In the genomic region with DNA sequence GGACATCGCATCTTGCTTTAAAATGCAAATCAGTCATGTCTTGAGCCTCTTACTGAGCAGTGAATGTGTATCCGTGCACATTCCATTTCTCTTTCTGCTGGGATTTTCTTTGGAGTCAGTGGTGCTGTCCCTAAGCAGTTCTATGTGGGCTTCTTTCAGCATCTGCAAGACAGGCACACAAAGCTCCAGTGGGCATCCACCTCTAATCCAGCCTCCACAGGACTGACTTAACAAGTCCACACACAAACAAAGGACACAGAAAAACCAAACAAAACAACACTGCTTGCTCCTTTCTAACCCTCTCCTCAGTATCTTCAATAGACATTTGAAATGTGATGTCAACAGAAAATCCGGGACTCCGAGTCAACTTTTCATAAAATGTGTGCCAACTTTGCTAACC, we compare ENCODE assay signal across 27 cellular contexts. TPM values are rescaled to one million over a fixed set of nuclear protein-coding genes. Genes with fewer than 3 reads are reported as not detected.
"Had no signal": no experiment of that assay in that cellular context is flagged by ENCODE, and none has a peak within 500 bp of the region (broad histone marks: within the 10 kb centered on the region; RNA-seq: fewer than 3 reads in every experiment).

No MANE protein-coding gene starts in this region.

- H3K27me3 Mint-ChIP-seq: activated CD4-positive, alpha-beta T cell treated with anti-CD3 and anti-CD28 coated beads for 36 hours had no signal

- H3K4me3 Mint-ChIP-seq: activated B cell treated with CpG ODN at 0.5 μM for 24 hours; activated CD4-positive, alpha-beta T cell treated with anti-CD3 and anti-CD28 coated beads for 36 hours; activated CD8-positive, alpha-beta memory T cell treated with anti-CD3 and anti-CD28 coated beads, Interleukin-2, amount 10 ng/mL, durations not matched to agents 7 days and 5 days; activated CD8-positive, alpha-beta T cell treated with anti-CD3 and anti-CD28 coated beads, Interleukin-2, amount 10 ng/mL, durations not matched to agents 7 days and 5 days; mesothelial cell of epicardium; naive B cell; nephron progenitor cell; T-helper 2 cell treated with Interferon-gamma antibody and Interleukin-4, amounts not matched to agents 5 μg/mL and 100 μg/mL, for 36 hours had no signal

- H3K4me1 Mint-ChIP-seq: activated B cell treated with CpG ODN at 0.5 μM for 24 hours; activated CD8-positive, alpha-beta memory T cell treated with anti-CD3 and anti-CD28 coated beads, Interleukin-2, amount 10 ng/mL, durations not matched to agents 7 days and 5 days; mesothelial cell of epicardium; naive B cell; nephron progenitor cell had no signal

- H3K27ac ChIP-seq: body of pancreas, cardiac muscle cell, gastrocnemius medialis, parathyroid adenoma, tibial artery, upper lobe of right lung had no signal

- H3K27me3 ChIP-seq: body of pancreas, cardiac muscle cell, gastrocnemius medialis, tibial artery, upper lobe of right lung had no signal

- H3K27ac Mint-ChIP-seq: activated B cell treated with CpG ODN at 0.5 μM for 24 hours; activated CD4-positive, alpha-beta T cell treated with anti-CD3 and anti-CD28 coated beads for 36 hours; activated CD8-positive, alpha-beta memory T cell treated with anti-CD3 and anti-CD28 coated beads, Interleukin-2, amount 10 ng/mL, durations not matched to agents 7 days and 5 days; activated CD8-positive, alpha-beta T cell treated with anti-CD3 and anti-CD28 coated beads, Interleukin-2, amount 10 ng/mL, durations not matched to agents 7 days and 5 days; activated naive CD4-positive, alpha-beta T cell treated with anti-CD3 and anti-CD28 coated beads, Interleukin-2, amount 50 U/mL, for 72 hours; mesothelial cell of epicardium; naive B cell; nephron progenitor cell; T-helper 2 cell treated with Interferon-gamma antibody and Interleukin-4, amounts not matched to agents 5 μg/mL and 100 μg/mL, for 36 hours had no signal

- H3K36me3 Mint-ChIP-seq: activated CD8-positive, alpha-beta memory T cell treated with anti-CD3 and anti-CD28 coated beads, Interleukin-2, amount 10 ng/mL, durations not matched to agents 7 days and 5 days; activated naive CD4-positive, alpha-beta T cell treated with anti-CD3 and anti-CD28 coated beads, Interleukin-2, amount 50 U/mL, for 72 hours; mesothelial cell of epicardium; naive B cell had no signal

- H3K36me3 ChIP-seq: cardiac muscle cell, gastrocnemius medialis, tibial artery, upper lobe of right lung had no signal

- H3K9me3 ChIP-seq: body of pancreas, gastrocnemius medialis, tibial artery, upper lobe of right lung had no signal

- H3K9ac ChIP-seq: parathyroid adenoma had no signal

- DNase-seq: activated B cell treated with CpG ODN at 0.5 μM for 24 hours; activated CD4-positive, alpha-beta T cell treated with anti-CD3 and anti-CD28 coated beads for 36 hours; activated CD8-positive, alpha-beta memory T cell treated with anti-CD3 and anti-CD28 coated beads, Interleukin-2, amount 10 ng/mL, durations not matched to agents 7 days and 5 days; activated CD8-positive, alpha-beta T cell treated with anti-CD3 and anti-CD28 coated beads, Interleukin-2, amount 10 ng/mL, durations not matched to agents 7 days and 5 days; activated naive CD4-positive, alpha-beta T cell; activated T-cell treated with anti-CD3 and anti-CD28 coated beads, Interleukin-2, amount 50 U/mL, for 48 hours; body of pancreas; dermis blood vessel endothelial cell; effector CD8-positive, alpha-beta T cell; gastrocnemius medialis; left colon; mammary epithelial cell; naive B cell; nephron progenitor cell; right cardiac atrium; stimulated activated CD4-positive, alpha-beta T cell treated with anti-CD3 and anti-CD28 coated beads, Interleukin-4, amount 100 ng/mL, for 1 hour; stimulated activated naive CD8-positive, alpha-beta T cell treated with anti-CD3 and anti-CD28 coated beads, Interleukin-15, Interleukin-2, amounts not matched to agents 100 U/mL and 50 U/mL, for 24 hours; T-helper 1 cell; tibial artery; upper lobe of right lung had no signal

- H3K9me3 Mint-ChIP-seq: activated B cell treated with CpG ODN at 0.5 μM for 24 hours; activated naive CD4-positive, alpha-beta T cell treated with anti-CD3 and anti-CD28 coated beads, Interleukin-2, amount 50 U/mL, for 72 hours; mesothelial cell of epicardium; naive B cell; nephron progenitor cell; T-helper 2 cell treated with Interferon-gamma antibody and Interleukin-4, amounts not matched to agents 5 μg/mL and 100 μg/mL, for 36 hours had no signal

- H2AFZ ChIP-seq: parathyroid adenoma had no signal

- H3K79me2 ChIP-seq: parathyroid adenoma had no signal

- H3K4me1 ChIP-seq: body of pancreas, gastrocnemius medialis, parathyroid adenoma, tibial artery, upper lobe of right lung had no signal

- H3K4me3 ChIP-seq: body of pancreas, cardiac muscle cell, gastrocnemius medialis, tibial artery, upper lobe of right lung had no signal

- ATAC-seq: activated CD4-positive, alpha-beta T cell treated with anti-CD3 and anti-CD28 coated beads for 36 hours; activated CD8-positive, alpha-beta memory T cell treated with anti-CD3 and anti-CD28 coated beads, Interleukin-2, amount 10 ng/mL, durations not matched to agents 7 days and 5 days; activated CD8-positive, alpha-beta T cell treated with anti-CD3 and anti-CD28 coated beads, Interleukin-2, amount 10 ng/mL, durations not matched to agents 7 days and 5 days; activated naive CD4-positive, alpha-beta T cell treated with anti-CD3 and anti-CD28 coated beads, Interleukin-2, amount 50 U/mL, for 72 hours; body of pancreas; gastrocnemius medialis; left colon; right cardiac atrium; stimulated activated naive CD8-positive, alpha-beta T cell treated with anti-CD3 and anti-CD28 coated beads, Interleukin-15, Interleukin-2, amounts not matched to agents 100 U/mL and 50 U/mL, for 24 hours; upper lobe of right lung had no signal

RNA-seq across cellular contexts. Expression of a gene that starts 20.4 kb away (rescaled TPM):
- total RNA-seq: activated B cell treated with CpG ODN at 0.5 μM for 24 hours; activated CD4-positive, alpha-beta T cell treated with anti-CD3 and anti-CD28 coated beads for 36 hours; activated CD8-positive, alpha-beta memory T cell treated with anti-CD3 and anti-CD28 coated beads, Interleukin-2, amount 10 ng/mL, durations not matched to agents 7 days and 5 days; activated CD8-positive, alpha-beta T cell treated with anti-CD3 and anti-CD28 coated beads, Interleukin-2, amount 10 ng/mL, durations not matched to agents 7 days and 5 days; activated naive CD4-positive, alpha-beta T cell treated with anti-CD3 and anti-CD28 coated beads, Interleukin-2, amount 50 U/mL, for 72 hours; body of pancreas; dermis blood vessel endothelial cell; epithelial cell of proximal tubule; left colon; mammary epithelial cell; mesothelial cell of epicardium; upper lobe of right lung had no signal
- polyA plus RNA-seq: cardiac muscle cell, keratinocyte, mammary epithelial cell had no signal
